ENCODE assay signal across 1 cellular context in genomic region chr6:155341130-155341828, GRCh38.
TF ChIP-seq lines count a peak whose summit lies in the region.

No MANE protein-coding gene starts in this region.

TF ChIP-seq in H1, 55 proteins besides CTCF, POLR2A, EP300 and RAD21 (continued from another document):
- TF ChIP-seq, protein P1, sequence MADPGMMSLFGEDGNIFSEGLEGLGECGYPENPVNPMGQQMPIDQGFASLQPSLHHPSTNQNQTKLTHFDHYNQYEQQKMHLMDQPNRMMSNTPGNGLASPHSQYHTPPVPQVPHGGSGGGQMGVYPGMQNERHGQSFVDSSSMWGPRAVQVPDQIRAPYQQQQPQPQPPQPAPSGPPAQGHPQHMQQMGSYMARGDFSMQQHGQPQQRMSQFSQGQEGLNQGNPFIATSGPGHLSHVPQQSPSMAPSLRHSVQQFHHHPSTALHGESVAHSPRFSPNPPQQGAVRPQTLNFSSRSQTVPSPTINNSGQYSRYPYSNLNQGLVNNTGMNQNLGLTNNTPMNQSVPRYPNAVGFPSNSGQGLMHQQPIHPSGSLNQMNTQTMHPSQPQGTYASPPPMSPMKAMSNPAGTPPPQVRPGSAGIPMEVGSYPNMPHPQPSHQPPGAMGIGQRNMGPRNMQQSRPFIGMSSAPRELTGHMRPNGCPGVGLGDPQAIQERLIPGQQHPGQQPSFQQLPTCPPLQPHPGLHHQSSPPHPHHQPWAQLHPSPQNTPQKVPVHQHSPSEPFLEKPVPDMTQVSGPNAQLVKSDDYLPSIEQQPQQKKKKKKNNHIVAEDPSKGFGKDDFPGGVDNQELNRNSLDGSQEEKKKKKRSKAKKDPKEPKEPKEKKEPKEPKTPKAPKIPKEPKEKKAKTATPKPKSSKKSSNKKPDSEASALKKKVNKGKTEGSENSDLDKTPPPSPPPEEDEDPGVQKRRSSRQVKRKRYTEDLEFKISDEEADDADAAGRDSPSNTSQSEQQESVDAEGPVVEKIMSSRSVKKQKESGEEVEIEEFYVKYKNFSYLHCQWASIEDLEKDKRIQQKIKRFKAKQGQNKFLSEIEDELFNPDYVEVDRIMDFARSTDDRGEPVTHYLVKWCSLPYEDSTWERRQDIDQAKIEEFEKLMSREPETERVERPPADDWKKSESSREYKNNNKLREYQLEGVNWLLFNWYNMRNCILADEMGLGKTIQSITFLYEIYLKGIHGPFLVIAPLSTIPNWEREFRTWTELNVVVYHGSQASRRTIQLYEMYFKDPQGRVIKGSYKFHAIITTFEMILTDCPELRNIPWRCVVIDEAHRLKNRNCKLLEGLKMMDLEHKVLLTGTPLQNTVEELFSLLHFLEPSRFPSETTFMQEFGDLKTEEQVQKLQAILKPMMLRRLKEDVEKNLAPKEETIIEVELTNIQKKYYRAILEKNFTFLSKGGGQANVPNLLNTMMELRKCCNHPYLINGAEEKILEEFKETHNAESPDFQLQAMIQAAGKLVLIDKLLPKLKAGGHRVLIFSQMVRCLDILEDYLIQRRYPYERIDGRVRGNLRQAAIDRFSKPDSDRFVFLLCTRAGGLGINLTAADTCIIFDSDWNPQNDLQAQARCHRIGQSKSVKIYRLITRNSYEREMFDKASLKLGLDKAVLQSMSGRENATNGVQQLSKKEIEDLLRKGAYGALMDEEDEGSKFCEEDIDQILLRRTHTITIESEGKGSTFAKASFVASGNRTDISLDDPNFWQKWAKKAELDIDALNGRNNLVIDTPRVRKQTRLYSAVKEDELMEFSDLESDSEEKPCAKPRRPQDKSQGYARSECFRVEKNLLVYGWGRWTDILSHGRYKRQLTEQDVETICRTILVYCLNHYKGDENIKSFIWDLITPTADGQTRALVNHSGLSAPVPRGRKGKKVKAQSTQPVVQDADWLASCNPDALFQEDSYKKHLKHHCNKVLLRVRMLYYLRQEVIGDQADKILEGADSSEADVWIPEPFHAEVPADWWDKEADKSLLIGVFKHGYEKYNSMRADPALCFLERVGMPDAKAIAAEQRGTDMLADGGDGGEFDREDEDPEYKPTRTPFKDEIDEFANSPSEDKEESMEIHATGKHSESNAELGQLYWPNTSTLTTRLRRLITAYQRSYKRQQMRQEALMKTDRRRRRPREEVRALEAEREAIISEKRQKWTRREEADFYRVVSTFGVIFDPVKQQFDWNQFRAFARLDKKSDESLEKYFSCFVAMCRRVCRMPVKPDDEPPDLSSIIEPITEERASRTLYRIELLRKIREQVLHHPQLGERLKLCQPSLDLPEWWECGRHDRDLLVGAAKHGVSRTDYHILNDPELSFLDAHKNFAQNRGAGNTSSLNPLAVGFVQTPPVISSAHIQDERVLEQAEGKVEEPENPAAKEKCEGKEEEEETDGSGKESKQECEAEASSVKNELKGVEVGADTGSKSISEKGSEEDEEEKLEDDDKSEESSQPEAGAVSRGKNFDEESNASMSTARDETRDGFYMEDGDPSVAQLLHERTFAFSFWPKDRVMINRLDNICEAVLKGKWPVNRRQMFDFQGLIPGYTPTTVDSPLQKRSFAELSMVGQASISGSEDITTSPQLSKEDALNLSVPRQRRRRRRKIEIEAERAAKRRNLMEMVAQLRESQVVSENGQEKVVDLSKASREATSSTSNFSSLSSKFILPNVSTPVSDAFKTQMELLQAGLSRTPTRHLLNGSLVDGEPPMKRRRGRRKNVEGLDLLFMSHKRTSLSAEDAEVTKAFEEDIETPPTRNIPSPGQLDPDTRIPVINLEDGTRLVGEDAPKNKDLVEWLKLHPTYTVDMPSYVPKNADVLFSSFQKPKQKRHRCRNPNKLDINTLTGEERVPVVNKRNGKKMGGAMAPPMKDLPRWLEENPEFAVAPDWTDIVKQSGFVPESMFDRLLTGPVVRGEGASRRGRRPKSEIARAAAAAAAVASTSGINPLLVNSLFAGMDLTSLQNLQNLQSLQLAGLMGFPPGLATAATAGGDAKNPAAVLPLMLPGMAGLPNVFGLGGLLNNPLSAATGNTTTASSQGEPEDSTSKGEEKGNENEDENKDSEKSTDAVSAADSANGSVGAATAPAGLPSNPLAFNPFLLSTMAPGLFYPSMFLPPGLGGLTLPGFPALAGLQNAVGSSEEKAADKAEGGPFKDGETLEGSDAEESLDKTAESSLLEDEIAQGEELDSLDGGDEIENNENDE (IDR thresholded peaks at IDR 0.05; ENCODE audit: insufficient replicate concordance, low read length): no peak
- no peak for TF ChIP-seq HDAC6 (IDR thresholded peaks at IDR 0.05; ENCODE audit: low read depth, low read length)
- no peak for TF ChIP-seq NANOG (IDR thresholded peaks at IDR 0.05; ENCODE audit: insufficient read depth, low read depth, low read length, poor library complexity, severe bottlenecking)
- TF ChIP-seq, protein P2, sequence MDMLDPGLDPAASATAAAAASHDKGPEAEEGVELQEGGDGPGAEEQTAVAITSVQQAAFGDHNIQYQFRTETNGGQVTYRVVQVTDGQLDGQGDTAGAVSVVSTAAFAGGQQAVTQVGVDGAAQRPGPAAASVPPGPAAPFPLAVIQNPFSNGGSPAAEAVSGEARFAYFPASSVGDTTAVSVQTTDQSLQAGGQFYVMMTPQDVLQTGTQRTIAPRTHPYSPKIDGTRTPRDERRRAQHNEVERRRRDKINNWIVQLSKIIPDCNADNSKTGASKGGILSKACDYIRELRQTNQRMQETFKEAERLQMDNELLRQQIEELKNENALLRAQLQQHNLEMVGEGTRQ (IDR thresholded peaks at IDR 0.05; ENCODE audit: low read length): no peak
- no peak for TF ChIP-seq RNF2 (IDR thresholded peaks at IDR 0.05; ENCODE audit: borderline replicate concordance, low read depth, low read length, missing control alignments, poor library complexity, severe bottlenecking)
- TF ChIP-seq RBBP5 (IDR thresholded peaks at IDR 0.05; ENCODE audit: borderline replicate concordance, low read depth, low read length): no peak
- no peak for TF ChIP-seq BACH1 (IDR thresholded peaks at IDR 0.05; ENCODE audit: low read length)
- no peak for TF ChIP-seq TAF7 (optimal IDR thresholded peaks at IDR 0.05; ENCODE audit: borderline replicate concordance, low read depth, low read length)
- no peak for TF ChIP-seq CBX8 (IDR thresholded peaks at IDR 0.05; ENCODE audit: borderline replicate concordance, low read depth, low read length)
- TF ChIP-seq KDM5A (IDR thresholded peaks at IDR 0.05; ENCODE audit: low read length): no peak
- TF ChIP-seq SP1 (IDR thresholded peaks at IDR 0.05; ENCODE audit: low read depth, low read length): no peak
- TF ChIP-seq CTBP2 (IDR thresholded peaks at IDR 0.05; ENCODE audit: borderline replicate concordance, insufficient read depth, insufficient read length, low read length): no peak
- TF ChIP-seq, protein P3, sequence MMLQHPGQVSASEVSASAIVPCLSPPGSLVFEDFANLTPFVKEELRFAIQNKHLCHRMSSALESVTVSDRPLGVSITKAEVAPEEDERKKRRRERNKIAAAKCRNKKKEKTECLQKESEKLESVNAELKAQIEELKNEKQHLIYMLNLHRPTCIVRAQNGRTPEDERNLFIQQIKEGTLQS (IDR thresholded peaks at IDR 0.05; ENCODE audit: insufficient read depth, low read depth, low read length): no peak
